In genomic region chr20:43721429-43722152, GRCh38 we compare ENCODE assay signal across 1 cellular context.
TF ChIP-seq lines count a peak whose summit lies in the region.

No MANE protein-coding gene starts in this region.

TF ChIP-seq in Ishikawa, 13 proteins besides CTCF, POLR2A, EP300 and RAD21 (continued from another document):
- TF ChIP-seq REST (IDR thresholded peaks at IDR 0.05; ENCODE audit: low read depth) (no peak), NFIC (IDR thresholded peaks at IDR 0.05) (no peak)
